Comparison of ENCODE assay signal across 16 cellular contexts in the genomic region with DNA sequence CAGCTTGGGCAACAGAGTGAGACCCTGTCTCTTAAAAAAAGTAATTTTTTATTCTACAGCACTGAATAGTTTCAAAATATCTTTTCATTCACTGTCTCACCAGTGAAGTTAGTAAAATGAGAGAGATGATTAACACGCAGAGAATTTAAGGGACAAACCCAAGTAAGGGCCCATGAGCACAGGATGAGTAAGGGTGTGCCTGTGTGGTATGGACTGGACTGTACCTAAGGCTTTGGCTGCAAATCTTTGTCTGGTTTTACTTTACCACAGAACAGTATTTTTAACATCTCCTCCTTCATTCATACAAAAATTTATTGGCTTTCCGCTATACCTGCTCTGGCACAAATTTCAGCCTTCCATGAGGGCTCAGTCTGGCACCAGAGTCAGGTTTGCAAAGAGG.
DNase-seq lines count a peak whose midpoint lies in the region; ATAC-seq and TF ChIP-seq lines count a peak whose summit lies in the region.
"Had no signal": no experiment of that assay in that cellular context is flagged by ENCODE, and none has a peak within 500 bp of the region (broad histone marks: within the 10 kb centered on the region; RNA-seq: fewer than 3 reads in every experiment).

No MANE protein-coding gene starts in this region.

- H3K9me3 ChIP-seq in aorta (ENCODE audit: control insufficient read depth, low read length): no peaks in the 10 kb centered on the region
- H3K9me3 ChIP-seq in left ventricle myocardium inferior (replicated peaks): no peaks in the 10 kb centered on the region
- H3K9me3 ChIP-seq: heart left ventricle had no signal

- no peak overlapping the region for H3K27ac ChIP-seq in aorta (ENCODE audit: low read depth in 1 of 2, low read length in 2 of 2)
- no peak overlapping the region for H3K27ac ChIP-seq in left ventricle myocardium inferior (replicated peaks)
- H3K27ac ChIP-seq: heart left ventricle, WERI-Rb-1 had no signal

- TF ChIP-seq CTCF in AG10803 (conservative IDR thresholded peaks at IDR 0.05; ENCODE audit: low read length) (no peak), left ventricle myocardium inferior (IDR thresholded peaks at IDR 0.05; ENCODE audit: borderline replicate concordance) (no peak)

- H3K4me1 ChIP-seq in aorta (ENCODE audit: control insufficient read depth in 1 of 2, insufficient read depth in 2 of 2, low read length in 2 of 2) (no peaks in the 10 kb centered on the region), left ventricle myocardium inferior (peaks cover 6% of the 10 kb centered on the region)

- H3K4me3 ChIP-seq in AG10803 (ENCODE audit: low read length) (no peak overlapping the region), aorta (ENCODE audit: low read length in 2 of 2) (no peak overlapping the region), left ventricle myocardium inferior (no peak overlapping the region)
- H3K4me3 ChIP-seq: heart left ventricle, K562 had no signal

- 95 to 100% methylated on average over 2 of the region's 2 CpGs for WGBS in aorta, 2 donors

- ATAC-seq in GM21619 (IDR thresholded peaks at IDR 0.05; ENCODE audit: unreplicated experiment) (peak; percentile 41), aorta (ENCODE audit: low FRiP score) (no peak)
- ATAC-seq: heart left ventricle, K562 had no signal

- peak; percentile 40 for DNase-seq in AG10803 (ENCODE audit: low read depth)
- DNase-seq in RKO (ENCODE audit: low spot score): peak; percentile 37
- DNase-seq in glomerular visceral epithelial cell (ENCODE audit: extremely low spot score): peak; percentile 31
- no peak for DNase-seq in HuH-7.5 (ENCODE audit: low spot score)
- no peak for DNase-seq in aorta
- DNase-seq in left ventricle myocardium inferior: no peak
- no peak for DNase-seq in KG1 (lab: John Stamatoyannopoulos, UW)
- DNase-seq: activated naive CD8-positive, alpha-beta T cell treated with anti-CD3 and anti-CD28 coated beads, Interleukin-2, amount 10 ng/mL, durations not matched to agents 7 days and 5 days; C1 segment of cervical spinal cord; heart left ventricle; NCI-H1436; NCI-H446; stimulated activated CD4-positive, alpha-beta T cell treated with anti-CD3 and anti-CD28 coated beads, Interleukin-12 subunit alpha, Interleukin-12 subunit beta, amount 100 ng/mL, for 4 hours; WERI-Rb-1 had no signal

- intact Hi-C loops in aorta (cut with DNase I): no loop called here
- intact Hi-C loops in left ventricle myocardium inferior (cut with micrococcal nuclease): no loop called here

- peaks cover 0 to 3% of the 10 kb centered on the region in 2 donors for H3K36me3 ChIP-seq in aorta (ENCODE audit: control insufficient read depth in 1 of 2, insufficient read depth in 2 of 2, low read length in 1 of 2)
- H3K36me3 ChIP-seq in left ventricle myocardium inferior: peaks cover 6% of the 10 kb centered on the region
- H3K36me3 ChIP-seq: WERI-Rb-1 had no signal

- H3K27me3 ChIP-seq in aorta (ENCODE audit: control insufficient read depth in 1 of 2, insufficient read depth in 2 of 2, low read length in 1 of 2) (no peaks in the 10 kb centered on the region), left ventricle myocardium inferior (ENCODE audit: low read depth) (no peaks in the 10 kb centered on the region)
- H3K27me3 ChIP-seq: heart left ventricle had no signal

Comparison
In these comparisons a context has a peak if more than half of its experiments do, and no peak if none do; other contexts are left out.
1. DNase-seq: peak in AG10803 (single experiment), RKO (single experiment) and glomerular visceral epithelial cell (single experiment); none in HuH-7.5 (single experiment), aorta (0 of 2), left ventricle myocardium inferior (single experiment) and KG1 (single experiment).